Comparison of ENCODE assay signal across 1 cellular context in the genomic region with DNA sequence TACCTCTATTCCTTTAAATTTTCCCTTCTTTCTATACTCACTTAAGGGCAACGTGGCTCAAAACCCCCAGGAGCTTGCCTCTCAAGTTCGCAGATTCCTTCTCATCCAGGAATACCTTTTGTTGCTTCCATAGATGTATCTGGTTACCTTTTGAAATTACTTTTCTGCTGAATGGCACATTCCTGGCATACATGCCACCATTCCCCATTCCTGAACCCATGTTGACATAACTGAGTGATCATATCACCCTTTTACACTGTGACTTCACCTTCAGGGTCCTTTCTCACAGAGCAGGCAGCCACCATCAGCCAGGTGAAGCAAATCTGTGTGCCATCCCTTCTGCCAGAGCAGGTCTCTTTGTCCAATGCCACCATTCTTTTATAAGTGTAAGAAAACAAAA.
TF ChIP-seq lines count a peak whose summit lies in the region.

No MANE protein-coding gene starts in this region.

TF ChIP-seq in HepG2, 621 proteins besides CTCF, POLR2A, EP300 and RAD21 (continued from another document):
- TF ChIP-seq, protein P1, sequence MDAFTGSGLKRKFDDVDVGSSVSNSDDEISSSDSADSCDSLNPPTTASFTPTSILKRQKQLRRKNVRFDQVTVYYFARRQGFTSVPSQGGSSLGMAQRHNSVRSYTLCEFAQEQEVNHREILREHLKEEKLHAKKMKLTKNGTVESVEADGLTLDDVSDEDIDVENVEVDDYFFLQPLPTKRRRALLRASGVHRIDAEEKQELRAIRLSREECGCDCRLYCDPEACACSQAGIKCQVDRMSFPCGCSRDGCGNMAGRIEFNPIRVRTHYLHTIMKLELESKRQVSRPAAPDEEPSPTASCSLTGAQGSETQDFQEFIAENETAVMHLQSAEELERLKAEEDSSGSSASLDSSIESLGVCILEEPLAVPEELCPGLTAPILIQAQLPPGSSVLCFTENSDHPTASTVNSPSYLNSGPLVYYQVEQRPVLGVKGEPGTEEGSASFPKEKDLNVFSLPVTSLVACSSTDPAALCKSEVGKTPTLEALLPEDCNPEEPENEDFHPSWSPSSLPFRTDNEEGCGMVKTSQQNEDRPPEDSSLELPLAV (CRISPR knock-in tag; conservative IDR thresholded peaks at IDR 0.05; ENCODE audit: low read depth), result no peak
- TF ChIP-seq SYNCRIP (IDR thresholded peaks at IDR 0.05; ENCODE audit: insufficient read depth, low read depth, low read length) (no peak), SIN3B (IDR thresholded peaks at IDR 0.05; ENCODE audit: low read length) (no peak), MAZ (IDR thresholded peaks at IDR 0.05; ENCODE audit: borderline replicate concordance, low read depth, low read length) (no peak), MAZ (CRISPR knock-in tag; IDR thresholded peaks at IDR 0.05; ENCODE audit: low read depth) (no peak), ZNF501 (CRISPR knock-in tag; IDR thresholded peaks at IDR 0.05) (no peak), PITX1 (CRISPR knock-in tag; IDR thresholded peaks at IDR 0.05) (no peak), PHF5A (CRISPR knock-in tag; IDR thresholded peaks at IDR 0.05; ENCODE audit: low read depth, unreplicated experiment) (no peak), FOXJ3 (CRISPR knock-in tag; IDR thresholded peaks at IDR 0.05; ENCODE audit: borderline replicate concordance) (no peak), TSC22D2 (CRISPR knock-in tag; IDR thresholded peaks at IDR 0.05; ENCODE audit: borderline replicate concordance) (no peak)
- TF ChIP-seq, protein P2, sequence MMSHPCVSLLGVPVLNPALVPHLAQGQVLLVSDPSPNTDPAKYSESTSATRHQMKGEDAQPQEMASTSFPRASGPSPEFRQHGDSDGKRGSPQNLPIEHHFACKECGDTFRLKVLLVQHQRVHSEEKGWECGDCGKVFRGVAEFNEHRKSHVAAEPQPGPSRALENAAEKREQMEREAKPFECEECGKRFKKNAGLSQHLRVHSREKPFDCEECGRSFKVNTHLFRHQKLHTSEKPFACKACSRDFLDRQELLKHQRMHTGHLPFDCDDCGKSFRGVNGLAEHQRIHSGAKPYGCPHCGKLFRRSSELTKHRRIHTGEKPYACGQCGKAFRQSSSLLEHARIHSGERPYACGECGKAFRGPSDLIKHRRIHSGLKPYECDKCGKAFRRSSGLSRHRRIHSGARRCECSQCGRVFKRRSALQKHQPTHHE (CRISPR knock-in tag; IDR thresholded peaks at IDR 0.05; ENCODE audit: borderline replicate concordance), result no peak
- TF ChIP-seq, protein P3, sequence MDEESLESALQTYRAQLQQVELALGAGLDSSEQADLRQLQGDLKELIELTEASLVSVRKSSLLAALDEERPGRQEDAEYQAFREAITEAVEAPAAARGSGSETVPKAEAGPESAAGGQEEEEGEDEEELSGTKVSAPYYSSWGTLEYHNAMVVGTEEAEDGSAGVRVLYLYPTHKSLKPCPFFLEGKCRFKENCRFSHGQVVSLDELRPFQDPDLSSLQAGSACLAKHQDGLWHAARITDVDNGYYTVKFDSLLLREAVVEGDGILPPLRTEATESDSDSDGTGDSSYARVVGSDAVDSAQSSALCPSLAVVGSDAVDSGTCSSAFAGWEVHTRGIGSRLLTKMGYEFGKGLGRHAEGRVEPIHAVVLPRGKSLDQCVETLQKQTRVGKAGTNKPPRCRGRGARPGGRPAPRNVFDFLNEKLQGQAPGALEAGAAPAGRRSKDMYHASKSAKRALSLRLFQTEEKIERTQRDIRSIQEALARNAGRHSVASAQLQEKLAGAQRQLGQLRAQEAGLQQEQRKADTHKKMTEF (CRISPR knock-in tag; IDR thresholded peaks at IDR 0.05), result no peak
TF ChIP-seq in HepG2: peak in this region for 2.
